Comparison of ENCODE assay signal across 18 cellular contexts in genomic region chr15:27549796-27550195, GRCh38.
DNase-seq lines count a peak whose midpoint lies in the region; FAIRE-seq and TF ChIP-seq lines count a peak whose summit lies in the region.
"Had no signal": no experiment of that assay in that cellular context is flagged by ENCODE, and none has a peak within 500 bp of the region (broad histone marks: within the 10 kb centered on the region; RNA-seq: fewer than 3 reads in every experiment).

No MANE protein-coding gene starts in this region.

- H3K27ac Mint-ChIP-seq in nephron: peak overlapping the region in 2 of 3 experiments; percentile 40 to 46
- no peak overlapping the region for H3K27ac Mint-ChIP-seq in endothelial cell (ENCODE audit: unreplicated experiment)
- H3K27ac Mint-ChIP-seq: CD4-positive, CD25-positive, alpha-beta regulatory T cell; CD8-positive, alpha-beta memory T cell; GM23338 had no signal

- DNase-seq in RCC 7860 (ENCODE audit: low spot score) (peak; percentile 59), glomerular visceral epithelial cell (ENCODE audit: extremely low spot score) (peak; percentile 24), EL (no peak), NOMO-1 treated with DMSO at 0.1 percent for 48 hours (lab: John Stamatoyannopoulos, UW; ENCODE audit: unreplicated experiment) (no peak), endothelial cell (ENCODE audit: low spot score) (no peak)
- DNase-seq: BE2C; C1 segment of cervical spinal cord; CD4-positive, CD25-positive, alpha-beta regulatory T cell; CD8-positive, alpha-beta memory T cell; COR-L47; GDM1; HCEC 1CT had no signal

- TF ChIP-seq CTCF in nephron (IDR thresholded peaks at IDR 0.05; ENCODE audit: unreplicated experiment in 3 of 3) (no peak), endothelial cell (IDR thresholded peaks at IDR 0.05; ENCODE audit: unreplicated experiment) (no peak)

- peak; percentile 49 for FAIRE-seq in RCC 7860 (lab: Jason Lieb, UNC)
- FAIRE-seq: D721Med, GM12892, GM18507, H54 had no signal

- no peak overlapping the region for H3K4me3 Mint-ChIP-seq in nephron
- H3K4me3 Mint-ChIP-seq in endothelial cell (ENCODE audit: unreplicated experiment): no peak overlapping the region
- H3K4me3 Mint-ChIP-seq: CD4-positive, CD25-positive, alpha-beta regulatory T cell; CD8-positive, alpha-beta memory T cell; GM23338 had no signal

- no peaks in the 10 kb centered on the region for H3K4me1 Mint-ChIP-seq in nephron
- no peaks in the 10 kb centered on the region for H3K4me1 Mint-ChIP-seq in endothelial cell (ENCODE audit: unreplicated experiment)
- H3K4me1 Mint-ChIP-seq: CD4-positive, CD25-positive, alpha-beta regulatory T cell; CD8-positive, alpha-beta memory T cell; GM23338 had no signal

- no peaks in the 10 kb centered on the region for H3K27me3 Mint-ChIP-seq in nephron (ENCODE audit: low read depth)
- H3K27me3 Mint-ChIP-seq in endothelial cell (ENCODE audit: unreplicated experiment): no peaks in the 10 kb centered on the region
- H3K27me3 Mint-ChIP-seq: CD4-positive, CD25-positive, alpha-beta regulatory T cell; CD8-positive, alpha-beta memory T cell had no signal

- H3K9me3 Mint-ChIP-seq in nephron (no peaks in the 10 kb centered on the region), endothelial cell (ENCODE audit: unreplicated experiment) (no peaks in the 10 kb centered on the region)

- H3K36me3 Mint-ChIP-seq in nephron (ENCODE audit: low read depth) (no peaks in the 10 kb centered on the region), endothelial cell (ENCODE audit: low read depth, unreplicated experiment) (no peaks in the 10 kb centered on the region)
- H3K36me3 Mint-ChIP-seq: CD4-positive, CD25-positive, alpha-beta regulatory T cell; CD8-positive, alpha-beta memory T cell had no signal

Comparison
In these comparisons a context has a peak if more than half of its experiments do, and no peak if none do; other contexts are left out.
1. DNase-seq: peak in RCC 7860 (single experiment) and glomerular visceral epithelial cell (single experiment); none in EL (single experiment), NOMO-1 treated with DMSO at 0.1 percent for 48 hours (single experiment) and endothelial cell (single experiment).